8 cellular contexts compared by ENCODE assay signal in the genomic region with DNA sequence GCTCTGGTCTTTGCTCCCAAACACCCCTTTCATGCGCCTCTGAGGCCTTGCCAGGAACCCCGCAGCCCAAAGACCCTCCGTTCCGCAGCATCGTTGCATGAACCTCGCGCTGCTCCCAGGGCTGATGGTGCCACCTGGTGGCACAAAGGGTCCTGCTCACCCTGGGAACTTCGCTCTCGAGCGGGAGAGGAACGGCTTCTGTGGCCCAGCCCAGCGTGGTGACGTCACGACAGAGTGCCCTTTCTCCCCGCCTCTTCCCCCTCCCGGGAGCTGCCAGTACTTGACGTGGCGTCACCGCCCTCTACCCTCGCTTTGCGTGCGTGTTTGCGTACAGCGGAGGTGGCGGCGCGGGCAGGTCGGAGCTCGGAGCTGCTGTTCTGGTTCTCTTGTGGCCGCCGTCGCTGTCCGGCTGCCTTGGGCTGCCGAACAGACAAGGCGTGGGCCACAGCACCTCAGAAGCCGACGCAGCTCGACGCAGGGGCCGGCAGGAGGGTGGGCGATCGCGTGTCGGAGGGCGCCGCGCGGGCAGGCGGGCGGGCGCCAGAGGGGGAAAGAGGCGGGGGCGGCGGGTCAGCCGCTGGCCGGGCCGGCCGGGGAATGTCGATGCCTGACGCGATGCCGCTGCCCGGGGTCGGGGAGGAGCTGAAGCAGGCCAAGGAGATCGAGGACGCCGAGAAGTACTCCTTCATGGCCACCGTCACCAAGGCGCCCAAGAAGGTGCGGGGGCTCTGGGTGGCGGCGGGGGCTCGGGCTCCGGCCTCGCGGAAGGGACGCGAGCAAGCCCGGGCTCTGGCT. TPM values are rescaled to one million over a fixed set of nuclear protein-coding genes. Genes with fewer than 3 reads are reported as not detected.
DNase-seq lines count a peak whose midpoint lies in the region; ATAC-seq, FAIRE-seq and TF ChIP-seq lines count a peak whose summit lies in the region.

A gene (plus strand): TSS at position 310 of the 795 bp plus-strand sequence. CDS start 288 bp downstream, at position 598.

- intact Hi-C loops in CD4-positive, alpha-beta memory T cell (cut with micrococcal nuclease) = loop anchor here (1.0 to 5.0 kb wide), 9 partner anchors 50 to 492 kb away; a partner anchor contains a TSS
- intact Hi-C loops in HepG2 (cut with micrococcal nuclease; ENCODE audit: unreplicated experiment) = loop anchor here (1.0 to 10.0 kb wide), 6 partner anchors 24 to 440 kb away; a partner anchor contains a TSS

- peaks cover 31% of the 10 kb centered on the region for H3K4me1 ChIP-seq in CD4-positive, alpha-beta memory T cell (ENCODE audit: insufficient read depth, low read length)
- H3K4me1 ChIP-seq in HepG2 (ENCODE audit: insufficient read depth, low read length) = peaks cover 86% of the 10 kb centered on the region

- peaks cover 25 to 48% (median 35%) of the 10 kb centered on the region in 4 donors for H3K4me1 Mint-ChIP-seq in CD4-positive, alpha-beta memory T cell

- H3K4me3 Mint-ChIP-seq in CD4-positive, alpha-beta memory T cell = peak within 1 kb of the TSS; percentile 97 to 100 (median 99)

- peak within 1 kb of the TSS; percentile 96 to 99 (median 99) for H3K27ac Mint-ChIP-seq in CD4-positive, alpha-beta memory T cell

- peak within 1 kb of the TSS; percentile 82 for H3K27ac ChIP-seq in CD4-positive, alpha-beta memory T cell (ENCODE audit: low read depth, low read length)
- H3K27ac ChIP-seq in HepG2 (ENCODE audit: extremely low read length, insufficient read depth, low read length) = peak within 1 kb of the TSS; percentile 87

- H4K20me1 ChIP-seq in HepG2 (ENCODE audit: insufficient read depth, low read length) = peaks cover 3% of the 10 kb centered on the region; the same call in 1 of the 2 replicates

- in situ Hi-C loops in HepG2 (cut with HindIII; ENCODE audit: extremely low pct_ligation_motif_present, low pct_unique_long_range_greater_than_20kb) = loop anchor here (5.0 to 10.0 kb wide), 3 partner anchors 62 to 340 kb away; no protein-coding TSS in a partner anchor

- H3K4me2 ChIP-seq in HepG2 (ENCODE audit: low read depth, low read length) = peak within 1 kb of the TSS; percentile 96

- no peaks in the 10 kb centered on the region for H3K27me3 Mint-ChIP-seq in CD4-positive, alpha-beta memory T cell

- TF ChIP-seq EP300 in HepG2 (IDR thresholded peaks at IDR 0.05; ENCODE audit: low read depth in 2 of 2, low read length in 2 of 2) = no peak; a peak in 1 of 4 replicates
- TF ChIP-seq EP300 in HepG2 (CRISPR knock-in tag; IDR thresholded peaks at IDR 0.05; ENCODE audit: borderline replicate concordance) = no peak

- peak; percentile 88 for FAIRE-seq in HepG2 (lab: Jason Lieb, UNC)

- peaks cover 2 to 12% of the 10 kb centered on the region in 2 donors for H3K36me3 Mint-ChIP-seq in CD4-positive, alpha-beta memory T cell

- peak within 1 kb of the TSS; percentile 79 for H2AFZ ChIP-seq in HepG2 (ENCODE audit: low read length)

- DNase-seq in CD4-positive, alpha-beta memory T cell = peak; percentile 98 to 99 (median 99)
- peak; percentile 97 for DNase-seq in NCI-H774 (lab: John Stamatoyannopoulos, UW)
- DNase-seq in activated CD4-positive, alpha-beta T cell treated with anti-CD3 and anti-CD28 coated beads, Interleukin-2, amount 50 U/mL, for 4 hours = peak; percentile 99
- DNase-seq in dermis blood vessel endothelial cell = peak; percentile 100
- DNase-seq in HepG2 (ENCODE audit: low spot score) = peak; percentile 95
- DNase-seq in stimulated activated CD4-positive, alpha-beta T cell treated with anti-CD3 and anti-CD28 coated beads, Interleukin-4, amount 100 ng/mL, for 1 hour = peak; percentile 99

- TF ChIP-seq POLR2A in HepG2 (IDR thresholded peaks at IDR 0.05; ENCODE audit: insufficient read depth in 1 of 2, low read depth in 2 of 2, low read length in 2 of 2) = peak; percentile 83 to 91

- H3K9me3 Mint-ChIP-seq in CD4-positive, alpha-beta memory T cell = no peaks in the 10 kb centered on the region

- ATAC-seq in GM19397 (IDR thresholded peaks at IDR 0.05; ENCODE audit: unreplicated experiment) (peak; percentile 96), HG03571 (IDR thresholded peaks at IDR 0.05; ENCODE audit: unreplicated experiment) (peak; percentile 96), HepG2 (peak; percentile 90)

- peaks cover 38% of the 10 kb centered on the region for H3K79me2 ChIP-seq in HepG2 (ENCODE audit: insufficient read depth, low read length)

- POLR2A ChIA-PET in CD4-positive, alpha-beta memory T cell (lab: Charles Lee; ENCODE audit: partially characterized antibody) = interaction anchor here (0.6 to 3.2 kb wide), 40 partner anchors 9 to 559 kb away, joined by 3 to 86 read pairs (median 4); a partner anchor contains a TSS
- POLR2A ChIA-PET in HepG2 (lab: Yijun Ruan, JAX) = interaction anchor here (0.7 to 3.7 kb wide), 23 partner anchors 19 to 436 kb away, joined by 3 to 67 read pairs (median 5); a partner anchor contains a TSS

- WGBS in HepG2 (ENCODE audit: low lambda C conversion rate) = 0% methylated on average over 5 of the region's 79 CpGs

- peak; percentile 98 for TF ChIP-seq RAD21 in HepG2 (CRISPR knock-in tag; IDR thresholded peaks at IDR 0.05)

- H3K4me3 ChIP-seq in CD4-positive, alpha-beta memory T cell (ENCODE audit: low read length in 2 of 2) = peak within 1 kb of the TSS; percentile 58 to 75
- peak within 1 kb of the TSS; percentile 81 to 94 (median 94) for H3K4me3 ChIP-seq in HepG2 (replicated peaks in 1 of 3; ENCODE audit: insufficient read depth in 1 of 3, low read depth in 2 of 3, low read length in 3 of 3)

- peak within 1 kb of the TSS; percentile 90 for H3K9ac ChIP-seq in HepG2 (ENCODE audit: insufficient read depth, low read depth, low read length)

- H3K36me3 ChIP-seq in CD4-positive, alpha-beta memory T cell (ENCODE audit: insufficient read depth, low read length) = peaks cover 2% of the 10 kb centered on the region
- H3K36me3 ChIP-seq in HepG2 (replicated peaks in 1 of 2; ENCODE audit: control insufficient read depth in 1 of 2, insufficient read depth in 2 of 2, low read length in 2 of 2) = no peaks in the 10 kb centered on the region

- H3K9me3 ChIP-seq in CD4-positive, alpha-beta memory T cell (ENCODE audit: control insufficient read depth in 1 of 2, low read length in 2 of 2) = no peaks in the 10 kb centered on the region
- H3K9me3 ChIP-seq in HepG2 (ENCODE audit: low read length) = no peaks in the 10 kb centered on the region

- CTCF ChIA-PET in CD4-positive, alpha-beta memory T cell (lab: Charles Lee; ENCODE audit: partially characterized antibody) = interaction anchor here (0.7 to 15.4 kb wide), 65 partner anchors 9 to 557 kb away, joined by 3 to 864 read pairs (median 4); a partner anchor contains a TSS
- CTCF ChIA-PET in HepG2 (lab: Yijun Ruan, JAX; ENCODE audit: low intra/inter-chr PET ratio, low total read pairs) = interaction anchor here (1.1 to 3.6 kb wide), 6 partner anchors 24 to 211 kb away, joined by 4 to 48 read pairs (median 8); no protein-coding TSS in a partner anchor

- H3K27me3 ChIP-seq in CD4-positive, alpha-beta memory T cell (ENCODE audit: insufficient read depth, low read length) = no peaks in the 10 kb centered on the region
- no peaks in the 10 kb centered on the region; a peak in 1 of 5 replicates for H3K27me3 ChIP-seq in HepG2 (ENCODE audit: control insufficient read depth in 1 of 2, insufficient read depth in 2 of 2, low read length in 2 of 2)

- TF ChIP-seq CTCF in HepG2 (CRISPR knock-in tag; IDR thresholded peaks at IDR 0.05) = peak; percentile 100

- no TSS peak for BruUV-seq in HepG2 (replicated peaks; lab: Mats Ljungman, UMichigan)

TF ChIP-seq in HepG2, 621 proteins besides CTCF, POLR2A, EP300 and RAD21 (continues in another document):
- TF ChIP-seq, protein P1, sequence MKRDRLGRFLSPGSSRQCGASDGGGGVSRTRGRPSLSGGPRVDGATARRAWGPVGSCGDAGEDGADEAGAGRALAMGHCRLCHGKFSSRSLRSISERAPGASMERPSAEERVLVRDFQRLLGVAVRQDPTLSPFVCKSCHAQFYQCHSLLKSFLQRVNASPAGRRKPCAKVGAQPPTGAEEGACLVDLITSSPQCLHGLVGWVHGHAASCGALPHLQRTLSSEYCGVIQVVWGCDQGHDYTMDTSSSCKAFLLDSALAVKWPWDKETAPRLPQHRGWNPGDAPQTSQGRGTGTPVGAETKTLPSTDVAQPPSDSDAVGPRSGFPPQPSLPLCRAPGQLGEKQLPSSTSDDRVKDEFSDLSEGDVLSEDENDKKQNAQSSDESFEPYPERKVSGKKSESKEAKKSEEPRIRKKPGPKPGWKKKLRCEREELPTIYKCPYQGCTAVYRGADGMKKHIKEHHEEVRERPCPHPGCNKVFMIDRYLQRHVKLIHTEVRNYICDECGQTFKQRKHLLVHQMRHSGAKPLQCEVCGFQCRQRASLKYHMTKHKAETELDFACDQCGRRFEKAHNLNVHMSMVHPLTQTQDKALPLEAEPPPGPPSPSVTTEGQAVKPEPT (CRISPR knock-in tag; IDR thresholded peaks at IDR 0.05; ENCODE audit: low read depth) = peak; percentile 90; the same call in 1 of the 2 replicates
- TF ChIP-seq MXI1 (IDR thresholded peaks at IDR 0.05; ENCODE audit: borderline replicate concordance, low read depth, low read length) = peak; percentile 73; the same call in 1 of the 3 replicates

RNA-seq across cellular contexts. Expression of the gene that starts here (rescaled TPM):
- total RNA-seq in CD4-positive, alpha-beta memory T cell = 10 to 100 TPM; 44.2 to 45.1 TPM
- 10 to 100 TPM; 41.7 to 54.9 TPM for polyA plus RNA-seq in CD4-positive, alpha-beta memory T cell
- total RNA-seq in dermis blood vessel endothelial cell (47.1 and 62.7 TPM in 2 replicates), HepG2 (2016; rRNA removed; fragmentation: Illumina TruSeq; extraction: Trizol) (40.9 and 63.2 TPM in 2 replicates)
- total RNA-seq in HepG2 (2016; cell fraction: cytosol; rRNA removed; fragmentation: Illumina TruSeq; extraction: Trizol; ENCODE audit: low read depth) = 3.7 and 5.4 TPM in 2 replicates
- total RNA-seq in HepG2 (2016; cell fraction: insoluble cytoplasmic fraction; rRNA removed; fragmentation: Illumina TruSeq; extraction: Trizol) = 40.0 and 59.5 TPM in 2 replicates
- total RNA-seq in HepG2 (2016; cell fraction: membrane; rRNA removed; fragmentation: Illumina TruSeq; extraction: Trizol) = 22.3 and 23.2 TPM in 2 replicates
- 37.9 and 43.8 TPM in 2 replicates for total RNA-seq in HepG2 (2016; cell fraction: nucleus; rRNA removed; fragmentation: Illumina TruSeq; extraction: Trizol)
- 69.4 and 76.3 TPM in 2 replicates for polyA plus RNA-seq in HepG2 (2011; rRNA removed)
- 38.4 and 54.0 TPM in 2 replicates for polyA plus RNA-seq in HepG2 (2011; cell fraction: cytosol; rRNA removed)
- polyA plus RNA-seq in HepG2 (2011; cell fraction: nucleus; rRNA removed) = 64.7 and 65.0 TPM in 2 replicates
- polyA plus RNA-seq in HepG2 (2012) = 76.2 and 86.9 TPM in 2 replicates
- polyA plus RNA-seq in HepG2 (2016; cell fraction: cytosol; fragmentation: Illumina TruSeq; extraction: Trizol; ENCODE audit: low read depth) = 3.1 TPM in 2 replicates
- polyA plus RNA-seq in HepG2 (2016; cell fraction: insoluble cytoplasmic fraction; fragmentation: Illumina TruSeq; extraction: Trizol; ENCODE audit: low read depth) = 70.3 and 75.5 TPM in 2 replicates
- 12.5 and 13.4 TPM in 2 replicates for polyA plus RNA-seq in HepG2 (2016; cell fraction: membrane; fragmentation: Illumina TruSeq; extraction: Trizol; ENCODE audit: low read depth)
- 70.7 and 72.2 TPM in 2 replicates for polyA plus RNA-seq in HepG2 (2016; cell fraction: nucleus; fragmentation: Illumina TruSeq; extraction: Trizol; ENCODE audit: insufficient read depth, low read depth)
- 45.5 and 101 TPM in 2 replicates for polyA minus RNA-seq in HepG2 (2011; rRNA and poly(A)+ RNA removed; ENCODE audit: low replicate concordance)
- 37.5 and 49.8 TPM in 2 replicates for polyA minus RNA-seq in HepG2 (2011; cell fraction: cytosol; rRNA and poly(A)+ RNA removed)
- polyA minus RNA-seq in HepG2 (2011; cell fraction: nucleus; rRNA and poly(A)+ RNA removed) = 38.5 and 46.5 TPM in 2 replicates

Comparison
In these comparisons a context has a peak if more than half of its experiments do, and no peak if none do; other contexts are left out.
1. Peak in every context shown above with its lines: DNase-seq, ATAC-seq, H3K4me3 ChIP-seq and H3K27ac ChIP-seq.